1 cellular context compared by ENCODE assay signal in the genomic region with DNA sequence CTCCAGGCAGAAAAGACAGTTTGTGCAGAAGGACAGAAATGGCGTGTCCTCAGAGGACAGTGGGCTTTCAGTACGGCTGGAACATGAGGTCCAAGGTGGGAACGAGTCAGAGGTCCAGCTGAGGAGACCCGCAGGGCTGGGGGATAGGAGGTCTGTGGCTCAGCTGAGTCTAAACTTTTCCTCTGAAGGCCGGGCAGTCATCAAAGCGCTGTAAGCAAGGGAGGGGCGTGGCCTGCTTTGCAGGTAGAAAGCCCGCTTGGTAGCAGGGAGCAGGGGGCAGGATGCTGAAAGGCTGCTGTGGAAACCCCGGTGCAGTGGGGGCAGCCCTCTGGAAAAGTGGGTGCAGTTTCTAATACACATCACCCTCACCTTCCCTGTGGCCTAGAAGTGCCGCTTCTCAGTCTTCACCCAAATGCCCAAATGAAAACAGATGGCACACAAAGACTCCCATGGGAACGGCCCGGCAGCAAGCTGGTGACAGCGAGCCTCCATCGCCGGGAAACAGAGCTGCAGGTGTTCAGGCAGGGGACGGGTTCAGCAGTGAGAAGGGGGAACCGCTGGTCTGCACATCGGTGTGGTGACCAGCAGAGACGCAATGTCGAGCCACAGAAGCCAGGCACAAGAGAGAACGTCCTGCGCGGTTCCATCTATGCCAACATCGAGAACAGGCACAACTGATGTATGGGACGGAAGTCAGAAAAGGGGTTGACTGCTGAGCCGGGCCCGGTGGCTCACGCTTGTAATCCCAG.
TF ChIP-seq lines count a peak whose summit lies in the region.

No MANE protein-coding gene starts in this region.

TF ChIP-seq in IMR-90, 13 proteins besides CTCF, POLR2A, EP300 and RAD21 (continued from another document):
- TF ChIP-seq MAFK (IDR thresholded peaks at IDR 0.05; ENCODE audit: low read depth, low read length) = no peak
- TF ChIP-seq, protein P1, sequence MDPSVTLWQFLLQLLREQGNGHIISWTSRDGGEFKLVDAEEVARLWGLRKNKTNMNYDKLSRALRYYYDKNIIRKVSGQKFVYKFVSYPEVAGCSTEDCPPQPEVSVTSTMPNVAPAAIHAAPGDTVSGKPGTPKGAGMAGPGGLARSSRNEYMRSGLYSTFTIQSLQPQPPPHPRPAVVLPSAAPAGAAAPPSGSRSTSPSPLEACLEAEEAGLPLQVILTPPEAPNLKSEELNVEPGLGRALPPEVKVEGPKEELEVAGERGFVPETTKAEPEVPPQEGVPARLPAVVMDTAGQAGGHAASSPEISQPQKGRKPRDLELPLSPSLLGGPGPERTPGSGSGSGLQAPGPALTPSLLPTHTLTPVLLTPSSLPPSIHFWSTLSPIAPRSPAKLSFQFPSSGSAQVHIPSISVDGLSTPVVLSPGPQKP (IDR thresholded peaks at IDR 0.05; ENCODE audit: borderline replicate concordance, low read depth, low read length) = no peak
- TF ChIP-seq CHD1 (IDR thresholded peaks at IDR 0.05; ENCODE audit: low read depth, low read length) = no peak
- no peak for TF ChIP-seq FOS (IDR thresholded peaks at IDR 0.05; ENCODE audit: low read depth, low read length)
- TF ChIP-seq CEBPB (IDR thresholded peaks at IDR 0.05; ENCODE audit: low read depth, low read length) = no peak
- no peak for TF ChIP-seq RCOR1 (IDR thresholded peaks at IDR 0.05; ENCODE audit: insufficient replicate concordance, low read length)
- no peak for TF ChIP-seq RFX5 (IDR thresholded peaks at IDR 0.05; ENCODE audit: low read depth, low read length)
- no peak for TF ChIP-seq BHLHE40 (IDR thresholded peaks at IDR 0.05; ENCODE audit: low read depth, low read length)
- TF ChIP-seq MXI1 (IDR thresholded peaks at IDR 0.05; ENCODE audit: borderline replicate concordance, low read depth, low read length) = no peak
- no peak for TF ChIP-seq SMC3 (IDR thresholded peaks at IDR 0.05; ENCODE audit: low read depth, low read length)
- TF ChIP-seq, protein P2, sequence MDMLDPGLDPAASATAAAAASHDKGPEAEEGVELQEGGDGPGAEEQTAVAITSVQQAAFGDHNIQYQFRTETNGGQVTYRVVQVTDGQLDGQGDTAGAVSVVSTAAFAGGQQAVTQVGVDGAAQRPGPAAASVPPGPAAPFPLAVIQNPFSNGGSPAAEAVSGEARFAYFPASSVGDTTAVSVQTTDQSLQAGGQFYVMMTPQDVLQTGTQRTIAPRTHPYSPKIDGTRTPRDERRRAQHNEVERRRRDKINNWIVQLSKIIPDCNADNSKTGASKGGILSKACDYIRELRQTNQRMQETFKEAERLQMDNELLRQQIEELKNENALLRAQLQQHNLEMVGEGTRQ (IDR thresholded peaks at IDR 0.05; ENCODE audit: low read depth, low read length) = no peak
- TF ChIP-seq MAZ (IDR thresholded peaks at IDR 0.05; ENCODE audit: borderline replicate concordance, low read depth, low read length) = no peak
